In the genomic region with DNA sequence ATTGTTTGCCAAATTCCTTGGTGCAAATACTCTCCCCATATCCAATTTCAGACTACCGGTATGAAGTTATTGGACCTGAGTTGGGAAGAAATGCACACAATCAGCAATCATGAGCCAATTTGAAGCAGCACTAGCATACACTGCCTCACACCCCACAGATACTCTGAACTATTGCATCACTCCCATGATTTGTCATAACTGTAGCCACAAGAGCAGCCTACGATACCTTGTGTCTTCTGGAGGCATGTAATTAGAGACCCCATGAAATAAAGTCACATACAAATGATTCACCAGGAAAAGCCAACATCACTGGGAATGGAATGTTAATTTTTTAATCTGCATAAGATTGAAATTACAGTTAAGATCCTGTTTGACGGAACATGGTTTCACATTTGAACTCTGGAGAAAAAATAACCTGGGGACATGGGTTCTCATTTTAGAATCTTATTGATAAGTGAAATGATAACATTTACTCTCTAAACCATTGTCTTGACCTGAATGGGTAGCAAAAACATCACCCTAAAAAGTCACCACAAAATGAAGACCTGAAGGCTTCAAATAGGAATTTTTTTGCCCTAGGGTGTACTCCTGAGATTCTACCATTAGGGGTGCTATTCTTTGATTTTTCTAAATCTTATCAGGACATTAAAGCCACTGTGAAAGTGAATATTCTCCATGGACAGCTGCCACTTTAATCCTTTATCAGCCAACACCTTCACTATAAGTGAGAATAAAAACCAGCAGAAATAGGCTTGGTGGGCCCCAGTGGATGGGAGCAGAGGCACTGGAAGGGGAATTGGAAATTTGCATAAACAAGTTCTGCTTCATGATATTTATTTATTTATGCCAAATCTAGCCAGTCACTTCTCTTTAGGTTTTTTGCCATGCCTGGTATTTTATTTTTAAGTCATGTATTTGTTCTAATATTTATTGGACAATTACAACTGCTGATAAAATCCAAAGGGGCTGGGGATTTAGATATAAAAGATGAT, we compare ENCODE assay signal across 8 cellular contexts. TPM values are rescaled to one million over a fixed set of nuclear protein-coding genes. Genes with fewer than 3 reads are reported as not detected.
DNase-seq lines count a peak whose midpoint lies in the region; ATAC-seq, FAIRE-seq and TF ChIP-seq lines count a peak whose summit lies in the region.

No MANE protein-coding gene starts in this region.

- 0 out of 2 replicates have a peak overlapping the region, but pooled peaks have one; percentile 15 for H3K27ac ChIP-seq in GM12878 (ENCODE audit: control insufficient read depth, insufficient read depth)

- H4K20me1 ChIP-seq in GM12878 (ENCODE audit: control insufficient read depth, insufficient read depth) = no peaks in the 10 kb centered on the region

- H3K4me3 ChIP-seq in GM12878 = peak overlapping the region; percentile 22; the same call in 1 of the 2 replicates

- peak; percentile 36 for TF ChIP-seq RAD21 in GM12878 (IDR thresholded peaks at IDR 0.05; ENCODE audit: insufficient read depth, low read depth, low read length)

- H3K4me1 ChIP-seq in GM12878 (ENCODE audit: control insufficient read depth, insufficient read depth, low read length) = peaks cover 36% of the 10 kb centered on the region

- no peak overlapping the region for H3K9ac ChIP-seq in GM12878 (ENCODE audit: control insufficient read depth, insufficient read depth, low read length)

- peak; percentile 73 to 93 for TF ChIP-seq EP300 in GM12878 (IDR thresholded peaks at IDR 0.05; ENCODE audit: borderline replicate concordance in 1 of 2, control insufficient read depth in 1 of 2, low read depth in 2 of 2, low read length in 2 of 2)

- in situ Hi-C loops in GM12878 (cut with MboI) = no loop called here

- TF ChIP-seq POLR2A in GM12878 (IDR thresholded peaks at IDR 0.05; ENCODE audit: low read depth, low read length) = no peak

- SMC1A ChIA-PET in GM12878 (lab: Charles Lee; ENCODE audit: uncharacterized antibody, unreplicated experiment) = interaction anchor here (0.7 to 8.1 kb wide), 24 partner anchors 13 to 339 kb away, joined by 3 to 56 read pairs (median 8); partner anchors contain the start of gene HBS1L

- CTCF ChIA-PET in GM12878 (lab: Yijun Ruan, JAX) = interaction anchor here (0.8 to 8.1 kb wide), 19 partner anchors 9 to 334 kb away, joined by 3 to 73 read pairs (median 5); partner anchors contain the start of gene HBS1L

- H3K9me3 ChIP-seq in GM12878 (replicated peaks; ENCODE audit: control insufficient read depth, insufficient read depth, low read length) = no peaks in the 10 kb centered on the region

- TF ChIP-seq CTCF in D721Med (IDR thresholded peaks at IDR 0.05; ENCODE audit: insufficient read depth, missing control alignments) (peak; percentile 23), GM12878 (IDR thresholded peaks at IDR 0.05 in 2 of 3, conservative IDR thresholded peaks at IDR 0.05 in 1 of 3; ENCODE audit: control insufficient read depth in 2 of 3, extremely low read depth in 1 of 3, insufficient read depth in 1 of 3, low read depth in 3 of 3, low read length in 3 of 3) (peak; percentile 26 to 58 (median 43))

- no peaks in the 10 kb centered on the region; a peak in 1 of 4 replicates for H3K27me3 ChIP-seq in GM12878 (replicated peaks in 1 of 2; ENCODE audit: control insufficient read depth in 2 of 2, insufficient read depth in 2 of 2, low read length in 1 of 2)

- no peak for FAIRE-seq in D721Med (lab: Jason Lieb, UNC)
- peak; percentile 76 for FAIRE-seq in GM12878 (lab: Jason Lieb, UNC)
- FAIRE-seq in frontal cortex (lab: Jason Lieb, UNC) = no peak

- H3K79me2 ChIP-seq in GM12878 (ENCODE audit: control insufficient read depth, insufficient read depth, low read length) = no peaks in the 10 kb centered on the region

- no TSS peak for BruUV-seq in GM12878 (replicated peaks; lab: Mats Ljungman, UMichigan)

- WGBS in GM12878 (ENCODE audit: insufficient coverage, insufficient replicate concordance, low lambda C conversion rate, missing lambda C conversion rate) = 19% methylated on average over 3 of the region's 3 CpGs

- H3K4me2 ChIP-seq in GM12878 (ENCODE audit: control insufficient read depth, insufficient read depth) = peak overlapping the region; percentile 53

- H3K36me3 ChIP-seq in GM12878 (ENCODE audit: control insufficient read depth in 2 of 2, insufficient read depth in 2 of 2, low read length in 1 of 2) = no peaks in the 10 kb centered on the region

- peak overlapping the region; percentile 41 for H2AFZ ChIP-seq in GM12878 (ENCODE audit: control insufficient read depth, low read depth, low read length)

- DNase-seq in D721Med (ENCODE audit: insufficient read length, low spot score) = no peak
- DNase-seq in NCI-H82 treated with DMSO at 0.1 percent for 48 hours (lab: John Stamatoyannopoulos, UW; ENCODE audit: unreplicated experiment) = peak; percentile 60
- DNase-seq in GM12878 (ENCODE audit: low read depth, low spot score) = peak; percentile 63
- peak; percentile 41 for DNase-seq in myocyte (ENCODE audit: low read depth)
- DNase-seq in frontal cortex (ENCODE audit: low spot score in 2 of 2) = no peak
- DNase-seq in NCI-H1048 (lab: John Stamatoyannopoulos, UW) = no peak

- RAD21 ChIA-PET in GM12878 (lab: Charles Lee; ENCODE audit: unreplicated experiment) = interaction anchor here (0.9 to 6.0 kb wide), 13 partner anchors 12 to 95 kb away, joined by 3 to 75 read pairs (median 24); partner anchors contain the start of gene HBS1L

- POLR2A ChIA-PET in GM12878 (lab: Charles Lee) = interaction anchor here (0.6 to 5.1 kb wide), 9 partner anchors 13 to 85 kb away, joined by 3 to 28 read pairs (median 5); partner anchors contain the start of gene HBS1L

- ATAC-seq in GM19025 (IDR thresholded peaks at IDR 0.05; ENCODE audit: low read depth, unreplicated experiment) = peak; percentile 73
- ATAC-seq in HG03097 (IDR thresholded peaks at IDR 0.05; ENCODE audit: low FRiP score, unreplicated experiment) = peak; percentile 76
- peak; percentile 91 for ATAC-seq in GM12878

- intact Hi-C loops in GM12878 (cut with micrococcal nuclease; ENCODE audit: unreplicated experiment) = loop anchor here (1.0 to 2.0 kb wide), 3 partner anchors 25 to 95 kb away; partner anchors contain the start of gene HBS1L

TF ChIP-seq in GM12878, 131 proteins besides CTCF, POLR2A, EP300 and RAD21 (continues in another document):
- no peak for TF ChIP-seq EZH2 (IDR thresholded peaks at IDR 0.05; ENCODE audit: borderline replicate concordance, control insufficient read depth, low read depth, low read length)
- peak; percentile 95 for TF ChIP-seq ATF7 (IDR thresholded peaks at IDR 0.05; ENCODE audit: low read depth)
- TF ChIP-seq RUNX3 (IDR thresholded peaks at IDR 0.05; ENCODE audit: low read length) = peak; percentile 98
- peak; percentile 89 for TF ChIP-seq ZNF24 (IDR thresholded peaks at IDR 0.05)
- TF ChIP-seq IRF3 (IDR thresholded peaks at IDR 0.05) = no peak
- peak; percentile 79 for TF ChIP-seq JUND (IDR thresholded peaks at IDR 0.05; ENCODE audit: low read depth, low read length)
- peak; percentile 44; the same call in 1 of the 2 replicates for TF ChIP-seq PML (IDR thresholded peaks at IDR 0.05; ENCODE audit: low read length)
- TF ChIP-seq HDGF (IDR thresholded peaks at IDR 0.05) = no peak
- TF ChIP-seq CREM (IDR thresholded peaks at IDR 0.05; ENCODE audit: low read depth) = peak; percentile 93
- peak; percentile 96 for TF ChIP-seq NFIC (IDR thresholded peaks at IDR 0.05; ENCODE audit: low read depth, low read length)
- TF ChIP-seq STAT3 (IDR thresholded peaks at IDR 0.05; ENCODE audit: low read depth, low read length) = no peak
- no peak for TF ChIP-seq RB1 (IDR thresholded peaks at IDR 0.05; ENCODE audit: borderline replicate concordance)
- TF ChIP-seq NR2C1 (IDR thresholded peaks at IDR 0.05) = no peak
- peak; percentile 70; the same call in 1 of the 2 replicates for TF ChIP-seq ZNF217 (IDR thresholded peaks at IDR 0.05)
- no peak for TF ChIP-seq SREBF2 (IDR thresholded peaks at IDR 0.05; ENCODE audit: low read length)
- TF ChIP-seq SPI1 (IDR thresholded peaks at IDR 0.05; ENCODE audit: borderline replicate concordance, insufficient read depth, low read depth, low read length) = no peak
- TF ChIP-seq KDM1A (IDR thresholded peaks at IDR 0.05; ENCODE audit: borderline replicate concordance) = no peak
- TF ChIP-seq ZNF384 (IDR thresholded peaks at IDR 0.05; ENCODE audit: borderline replicate concordance, low read depth, low read length) = no peak
- no peak for TF ChIP-seq FOXK2 (IDR thresholded peaks at IDR 0.05)

RNA-seq across cellular contexts. Expression of gene HBS1L, which starts 34.5 kb away (rescaled TPM):
- 177 and 182 TPM in 2 replicates for total RNA-seq in GM12878 (2013; cell fraction: nucleolus; rRNA removed)
- total RNA-seq in GM12878 (2014; rRNA removed) (67.9 and 90.2 TPM in 2 replicates), GM12878 (2014; rRNA removed; fragmentation: Illumina TruSeq; extraction: Trizol) (85.9 and 93.6 TPM in 2 replicates), GM12878 (2021) (68.1 and 79.1 TPM in 2 replicates), myocyte (152 and 164 TPM in 2 replicates), frontal cortex (116 TPM)
- 74.4 TPM for polyA plus RNA-seq in GM12878 (2011; ENCODE audit: low read depth)
- polyA plus RNA-seq in GM12878 (2011; rRNA removed) (106 and 146 TPM in 2 replicates), GM12878 (2014; fragmentation: Illumina TruSeq; extraction: Trizol) (74.0 and 96.1 TPM in 2 replicates), GM12878 (2014; fragmentation: Nextera tagmentation; extraction: Ambion mirVana) (10 to 100 TPM; 58.7 to 83.6 TPM), GM12878 (2014; rRNA removed) (53.4 and 71.1 TPM in 2 replicates), GM12878 (2016; fragmentation: Nextera tagmentation; extraction: Ambion mirVana) (100 to 1,000 TPM; 132 to 142 TPM)
- 36.2 and 41.1 TPM in 2 replicates for polyA plus RNA-seq in GM12878 (2011; cell fraction: cytosol; rRNA removed)
- 53.7 and 60.6 TPM in 2 replicates for polyA plus RNA-seq in GM12878 (2011; cell fraction: nucleus; rRNA removed)
- polyA plus RNA-seq in GM12878 (2012) = 51.2 and 61.3 TPM in 2 replicates
- 92.4 and 120 TPM in 2 replicates for polyA minus RNA-seq in GM12878 (2011; rRNA and poly(A)+ RNA removed)
- 40.5 and 42.4 TPM in 2 replicates for polyA minus RNA-seq in GM12878 (2011; cell fraction: cytosol; rRNA and poly(A)+ RNA removed)
- polyA minus RNA-seq in GM12878 (2011; cell fraction: nucleus; rRNA and poly(A)+ RNA removed) = 58.0 and 75.3 TPM in 2 replicates
- polyA plus RNA-seq in myocyte (2012) = 42.0 TPM

Comparison
In these comparisons a context has a peak if more than half of its experiments do, and no peak if none do; other contexts are left out.
1. DNase-seq: peak in NCI-H82 treated with DMSO at 0.1 percent for 48 hours (single experiment), GM12878 (single experiment) and myocyte (single experiment); none in D721Med (single experiment), frontal cortex (0 of 2) and NCI-H1048 (single experiment).
2. Peak in every context shown above with its lines, with median percentiles within 50 percentile points of each other: ATAC-seq.